In the genomic region with DNA sequence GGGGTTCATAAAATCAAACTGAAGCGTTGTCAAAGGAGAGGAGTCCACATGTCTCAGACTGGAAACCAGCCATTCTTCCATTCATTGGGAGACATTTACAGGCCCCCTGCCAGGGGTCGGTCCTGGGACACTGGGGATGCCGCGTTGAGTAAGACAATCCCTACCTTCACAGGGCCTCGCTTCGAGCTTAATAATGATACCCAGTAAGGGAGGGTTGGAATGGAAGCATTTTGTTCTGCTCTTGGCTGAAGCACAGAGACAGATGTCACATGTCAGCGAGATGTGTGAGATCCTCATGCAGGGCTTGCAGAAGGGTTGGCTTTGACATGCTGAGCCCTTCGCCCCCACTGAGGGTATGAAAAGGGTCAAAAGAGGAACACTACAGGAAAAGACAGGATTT, we compare ENCODE assay signal across 20 cellular contexts. TPM values are rescaled to one million over a fixed set of nuclear protein-coding genes. Genes with fewer than 3 reads are reported as not detected.
DNase-seq lines count a peak whose midpoint lies in the region; ATAC-seq and TF ChIP-seq lines count a peak whose summit lies in the region.
"Had no signal": no experiment of that assay in that cellular context is flagged by ENCODE, and none has a peak within 500 bp of the region (broad histone marks: within the 10 kb centered on the region; RNA-seq: fewer than 3 reads in every experiment).

No MANE protein-coding gene starts in this region.

- H3K4me3 ChIP-seq in body of pancreas, result no peak overlapping the region
- H3K4me3 ChIP-seq: K562 had no signal

- no peaks in the 10 kb centered on the region for H3K9me3 ChIP-seq in body of pancreas

- DNase-seq in Right ventricle myocardium superior, result no peak
- no peak for DNase-seq in stimulated activated naive B cell treated with anti-CD40 and anti-IgM and Interleukin-4, amounts not matched to agents 10 μg/mL and 1 μg/mL and 100 μg/mL, for 72 hours
- no peak for DNase-seq in stimulated activated naive CD4-positive, alpha-beta T cell (lab: John Stamatoyannopoulos, UW)
- DNase-seq in body of pancreas, result no peak
- no peak for DNase-seq in NCI-H524 (lab: John Stamatoyannopoulos, UW)
- no peak for DNase-seq in amniotic stem cell (lab: John Stamatoyannopoulos, UW)
- DNase-seq: activated CD4-positive, alpha-beta T cell treated with anti-CD3 and anti-CD28 coated beads, Interleukin-2, amount 50 U/mL, for 4 hours; activated effector memory CD4-positive, alpha-beta T cell treated with Interleukin-2 at 50 U/mL for 16 hours; CD4-positive, alpha-beta T cell; effector CD8-positive, alpha-beta T cell; MM.1S; NCI-H1436 treated with DMSO at 0.1 percent for 48 hours; NCI-H82; SIG-M5; trophoblast cell had no signal

- H3K4me1 Mint-ChIP-seq in brain (peaks cover 26% of the 10 kb centered on the region), nephron (peaks cover 18% of the 10 kb centered on the region)
- H3K4me1 Mint-ChIP-seq in stimulated activated naive B cell treated with anti-CD40 and anti-IgM and Interleukin-4, amounts not matched to agents 10 μg/mL and 1 μg/mL and 100 μg/mL, for 72 hours, result peaks cover 4 to 6% of the 10 kb centered on the region in 2 donors
- H3K4me1 Mint-ChIP-seq: central memory CD8-positive, alpha-beta T cell had no signal

- H3K4me3 Mint-ChIP-seq in brain, result peak overlapping the region; percentile 21 to 78 (median 66)
- H3K4me3 Mint-ChIP-seq in nephron, result peak overlapping the region; percentile 40 to 52 (median 45)
- no peak overlapping the region for H3K4me3 Mint-ChIP-seq in stimulated activated naive B cell treated with anti-CD40 and anti-IgM and Interleukin-4, amounts not matched to agents 10 μg/mL and 1 μg/mL and 100 μg/mL, for 72 hours
- H3K4me3 Mint-ChIP-seq: CD4-positive, alpha-beta T cell; central memory CD8-positive, alpha-beta T cell had no signal

- H3K36me3 Mint-ChIP-seq in brain (no peaks in the 10 kb centered on the region), nephron (ENCODE audit: low read depth) (no peaks in the 10 kb centered on the region)
- H3K36me3 Mint-ChIP-seq in stimulated activated naive B cell treated with anti-CD40 and anti-IgM and Interleukin-4, amounts not matched to agents 10 μg/mL and 1 μg/mL and 100 μg/mL, for 72 hours, result no peaks in the 10 kb centered on the region

- H3K9me3 Mint-ChIP-seq in brain (peaks cover 0 to 3% (median 0%) of the 10 kb centered on the region in 5 experiments), nephron (peaks cover 5% of the 10 kb centered on the region)
- peaks cover 0 to 2% of the 10 kb centered on the region in 2 donors for H3K9me3 Mint-ChIP-seq in stimulated activated naive B cell treated with anti-CD40 and anti-IgM and Interleukin-4, amounts not matched to agents 10 μg/mL and 1 μg/mL and 100 μg/mL, for 72 hours
- H3K9me3 Mint-ChIP-seq: CD4-positive, alpha-beta T cell; central memory CD8-positive, alpha-beta T cell; stimulated activated naive CD8-positive, alpha-beta T cell treated with anti-CD3 and anti-CD28 coated beads, Interleukin-15, Interleukin-2, amounts not matched to agents 100 ng/mL and 50 ng/mL, for 24 hours had no signal

- no peaks in the 10 kb centered on the region for H3K36me3 ChIP-seq in body of pancreas (replicated peaks in 1 of 2; ENCODE audit: insufficient read depth in 1 of 2, low read depth in 2 of 2)

- ATAC-seq in Right ventricle myocardium superior (ENCODE audit: poor library complexity) (peak; percentile 40), body of pancreas (no peak)
- no peak for ATAC-seq in stimulated activated naive B cell treated with anti-CD40 and anti-IgM and Interleukin-4, amounts not matched to agents 10 μg/mL and 1 μg/mL and 100 μg/mL, for 72 hours (replicated peaks)
- ATAC-seq: K562 had no signal

- intact Hi-C loops in Right ventricle myocardium superior (cut with DNase I) (no loop called here), body of pancreas (cut with DNase I) (no loop called here)

- H3K27me3 Mint-ChIP-seq in brain (peaks cover 10% of the 10 kb centered on the region), nephron (ENCODE audit: low read depth) (peaks cover 42% of the 10 kb centered on the region)
- H3K27me3 Mint-ChIP-seq in stimulated activated naive B cell treated with anti-CD40 and anti-IgM and Interleukin-4, amounts not matched to agents 10 μg/mL and 1 μg/mL and 100 μg/mL, for 72 hours, result peaks cover 11 to 24% of the 10 kb centered on the region in 2 donors

- WGBS in body of pancreas, 2 donors, result 49 to 60% methylated on average over 8 of the region's 8 CpGs

- no peaks in the 10 kb centered on the region for H3K4me1 ChIP-seq in body of pancreas

- H3K27ac Mint-ChIP-seq in brain, result peak overlapping the region; percentile 25 to 91 (median 84)
- peak overlapping the region; percentile 69 to 87 (median 82) for H3K27ac Mint-ChIP-seq in nephron
- peak overlapping the region; percentile 47 for H3K27ac Mint-ChIP-seq in stimulated activated naive B cell treated with anti-CD40 and anti-IgM and Interleukin-4, amounts not matched to agents 10 μg/mL and 1 μg/mL and 100 μg/mL, for 72 hours
- H3K27ac Mint-ChIP-seq: CD4-positive, alpha-beta T cell; stimulated activated naive CD8-positive, alpha-beta T cell treated with anti-CD3 and anti-CD28 coated beads, Interleukin-15, Interleukin-2, amounts not matched to agents 100 ng/mL and 50 ng/mL, for 24 hours had no signal

- no peaks in the 10 kb centered on the region for H3K27me3 ChIP-seq in body of pancreas

- TF ChIP-seq POLR2A in body of pancreas (IDR thresholded peaks at IDR 0.05), result no peak

- TF ChIP-seq CTCF in brain (conservative IDR thresholded peaks at IDR 0.05) (no peak), nephron (IDR thresholded peaks at IDR 0.05; ENCODE audit: unreplicated experiment in 3 of 3) (no peak), body of pancreas (IDR thresholded peaks at IDR 0.05) (no peak)

- H3K27ac ChIP-seq in body of pancreas, result no peak overlapping the region

RNA-seq across cellular contexts. Expression of gene ARL8B, which starts 25.7 kb away (rescaled TPM):
- 27.7 TPM for polyA plus RNA-seq in brain (ENCODE audit: insufficient read depth, low read depth, low replicate concordance)
- total RNA-seq in Right ventricle myocardium superior, result 62.2 TPM
- 10 to 100 TPM; 21.0 to 30.3 TPM for total RNA-seq in body of pancreas

Comparison
In these comparisons a context has a peak if more than half of its experiments do, and no peak if none do; other contexts are left out.
1. H3K4me3 Mint-ChIP-seq: peak in brain (5 of 5) and nephron (3 of 3); none in stimulated activated naive B cell treated with anti-CD40 and anti-IgM and Interleukin-4, amounts not matched to agents 10 μg/mL and 1 μg/mL and 100 μg/mL, for 72 hours (0 of 2).
2. Peak in every context shown above with its lines, with median percentiles within 50 percentile points of each other: H3K27ac Mint-ChIP-seq.